In genomic region chrX:107118322-107119147, GRCh38 we compare ENCODE assay signal across 8 cellular contexts. TPM values are rescaled to one million over a fixed set of nuclear protein-coding genes. Genes with fewer than 3 reads are reported as not detected.
DNase-seq lines count a peak whose midpoint lies in the region; ATAC-seq, FAIRE-seq and TF ChIP-seq lines count a peak whose summit lies in the region.

Gene RBM41, minus strand, starts transcription at chrX:107118822. Its CDS starts 49 bp downstream, at chrX:107118773.

- peak; percentile 100 for ATAC-seq in GM19025 (IDR thresholded peaks at IDR 0.05; ENCODE audit: low read depth, unreplicated experiment)
- peak; percentile 99 for ATAC-seq in HG03342 (IDR thresholded peaks at IDR 0.05; ENCODE audit: unreplicated experiment)

- peak within 1 kb of the TSS; percentile 75 to 89 for H3K4me3 ChIP-seq in kidney (ENCODE audit: low read length in 2 of 2)

- DNase-seq in AG08396 (ENCODE audit: low spot score) (peak; percentile 51), NCI-H345 (lab: John Stamatoyannopoulos, UW) (peak; percentile 86), chondrocyte (ENCODE audit: low spot score) (no peak), kidney (peak; percentile 85)
- DNase-seq in activated CD4-positive, alpha-beta T cell treated with anti-CD3 and anti-CD28 coated beads for 1 hour, result peak; percentile 55
- DNase-seq in stimulated activated CD4-positive, alpha-beta T cell treated with anti-CD3 and anti-CD28 coated beads, Interleukin-15, amount 100 ng/mL, for 1 hour (ENCODE audit: low read depth in 1 of 2, low spot score in 1 of 2), result peak; percentile 35 to 49

- peaks cover 4% of the 10 kb centered on the region for H3K9me3 Mint-ChIP-seq in chondrocyte (ENCODE audit: low read depth)

- no peaks in the 10 kb centered on the region for H3K9me3 ChIP-seq in kidney (ENCODE audit: control insufficient read depth in 1 of 2, low read length in 2 of 2)

- TF ChIP-seq CTCF in chondrocyte (IDR thresholded peaks at IDR 0.05) (no peak), kidney (IDR thresholded peaks at IDR 0.05; ENCODE audit: borderline replicate concordance, extremely low read depth, insufficient read depth) (no peak)

- peak within 1 kb of the TSS; percentile 60 to 65 for H3K9ac ChIP-seq in kidney (ENCODE audit: low read length in 2 of 2)

- intact Hi-C loops in kidney (cut with DNase I), result no loop called here

- peak within 1 kb of the TSS; percentile 95 for H3K27ac Mint-ChIP-seq in chondrocyte (ENCODE audit: unreplicated experiment)

- H3K27ac ChIP-seq in kidney (ENCODE audit: low read depth in 2 of 2, low read length in 2 of 2), result peak within 1 kb of the TSS; percentile 32 to 77

- FAIRE-seq in kidney (lab: Jason Lieb, UNC), result peak; percentile 94

- H3K4me1 Mint-ChIP-seq in chondrocyte (ENCODE audit: low read depth), result peaks cover 13% of the 10 kb centered on the region

- H3K4me1 ChIP-seq in kidney (ENCODE audit: control insufficient read depth in 1 of 2, insufficient read depth in 1 of 2, low read depth in 1 of 2, low read length in 2 of 2), result peaks cover 0 to 4% of the 10 kb centered on the region in 2 donors

- peak within 1 kb of the TSS; percentile 93 for H3K4me3 Mint-ChIP-seq in chondrocyte (ENCODE audit: unreplicated experiment)

- H3K36me3 Mint-ChIP-seq in chondrocyte (ENCODE audit: low read depth), result peaks cover 11% of the 10 kb centered on the region

- H3K36me3 ChIP-seq in kidney (ENCODE audit: control insufficient read depth in 1 of 2, insufficient read depth in 2 of 2, low read length in 2 of 2), result peaks cover 6 to 19% of the 10 kb centered on the region in 2 donors

- peaks cover under 1% of the 10 kb centered on the region for H3K27me3 Mint-ChIP-seq in chondrocyte (ENCODE audit: low read depth)

RNA-seq across cellular contexts. Expression of gene RBM41, which starts in this region (rescaled TPM):
- total RNA-seq in chondrocyte (11.8 to 13.5 TPM (median 12.6 TPM) in 3 replicates), kidney (20.9 TPM)
- 3.5 TPM for polyA plus RNA-seq in kidney (ENCODE audit: insufficient read depth, low read depth, low replicate concordance)
